In the genomic region with DNA sequence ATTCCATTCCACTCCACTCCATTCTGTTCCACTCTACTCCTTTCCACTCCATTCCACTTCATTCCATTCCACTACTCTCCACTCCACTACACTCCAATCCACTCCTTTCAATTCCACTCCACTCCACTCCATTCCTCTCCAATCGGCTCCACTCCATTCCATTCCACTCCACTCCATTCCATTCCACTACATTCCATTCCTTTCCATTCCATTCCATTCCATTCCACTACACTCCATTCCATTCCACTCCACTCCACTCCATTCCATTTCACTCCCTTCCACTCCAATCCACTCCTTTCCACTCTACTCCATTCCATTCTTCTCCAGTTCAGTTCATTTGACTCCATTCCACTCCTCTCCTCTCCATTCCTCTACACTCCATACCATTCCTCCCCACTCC, we compare ENCODE assay signal across 25 cellular contexts. TPM values are rescaled to one million over a fixed set of nuclear protein-coding genes. Genes with fewer than 3 reads are reported as not detected.
DNase-seq lines count a peak whose midpoint lies in the region; ATAC-seq, FAIRE-seq and TF ChIP-seq lines count a peak whose summit lies in the region.
"Had no signal": no experiment of that assay in that cellular context is flagged by ENCODE, and none has a peak within 500 bp of the region (broad histone marks: within the 10 kb centered on the region; RNA-seq: fewer than 3 reads in every experiment).

No MANE protein-coding gene starts in this region.

- H3K4me2 ChIP-seq in HepG2 (ENCODE audit: low read depth, low read length) (no peak overlapping the region), IMR-90 (ENCODE audit: low read depth, low read length) (no peak overlapping the region)

- intact Hi-C loops in HepG2 (cut with micrococcal nuclease; ENCODE audit: unreplicated experiment) = no loop called here
- intact Hi-C loops in right lobe of liver (cut with DNase I) = no loop called here
- intact Hi-C loops in IMR-90 (cut with micrococcal nuclease) = no loop called here
- intact Hi-C loops in lower lobe of right lung (cut with DNase I) = no loop called here
- intact Hi-C loops in upper lobe of right lung (cut with DNase I) = no loop called here
- intact Hi-C loops in MCF 10A (cut with micrococcal nuclease) = no loop called here

- H3K9me1 ChIP-seq in IMR-90 (ENCODE audit: insufficient read depth, low read length) = no peaks in the 10 kb centered on the region

- H2AFZ ChIP-seq in HepG2 (ENCODE audit: low read length) (no peak overlapping the region), IMR-90 (replicated peaks; ENCODE audit: low read length, poor library complexity) (no peak overlapping the region)
- H2AFZ ChIP-seq: GM23248 had no signal

- H3K27me3 Mint-ChIP-seq in MCF 10A (ENCODE audit: insufficient read depth, unreplicated experiment) = no peaks in the 10 kb centered on the region
- H3K27me3 Mint-ChIP-seq: CD4-positive, alpha-beta memory T cell had no signal

- no peak overlapping the region for H3K27ac Mint-ChIP-seq in MCF 10A (ENCODE audit: low read depth, unreplicated experiment)
- H3K27ac Mint-ChIP-seq: CD4-positive, alpha-beta memory T cell; H9 had no signal

- BruUV-seq in HepG2 (replicated peaks; lab: Mats Ljungman, UMichigan) (no TSS peak), IMR-90 (replicated peaks; lab: Mats Ljungman, UMichigan) (no TSS peak), MCF 10A (replicated peaks; lab: Mats Ljungman, UMichigan) (no TSS peak)

- H4K8ac ChIP-seq in IMR-90 (ENCODE audit: low read depth in 2 of 2, low read length in 2 of 2) = no peak overlapping the region

- H2BK120ac ChIP-seq in IMR-90 (ENCODE audit: low read depth, low read length) = no peak overlapping the region

- H2AK5ac ChIP-seq in IMR-90 (ENCODE audit: low read depth, low read length) = no peak overlapping the region

- no peaks in the 10 kb centered on the region for H3K79me1 ChIP-seq in IMR-90 (ENCODE audit: low read depth in 1 of 2, low read length in 2 of 2)

- H3K4me3 Mint-ChIP-seq in MCF 10A (ENCODE audit: unreplicated experiment) = no peak overlapping the region
- H3K4me3 Mint-ChIP-seq: CD4-positive, alpha-beta memory T cell; H9 had no signal

- no peak overlapping the region for H3K18ac ChIP-seq in IMR-90 (ENCODE audit: low read depth, low read length)

- no peak for TF ChIP-seq POLR2A in HepG2 (IDR thresholded peaks at IDR 0.05; ENCODE audit: insufficient read depth in 1 of 2, low read depth in 2 of 2, low read length in 2 of 2)
- no peak for TF ChIP-seq POLR2A in right lobe of liver (IDR thresholded peaks at IDR 0.05)
- no peak for TF ChIP-seq POLR2A in IMR-90 (IDR thresholded peaks at IDR 0.05; ENCODE audit: low read depth, low read length)

- no peak overlapping the region for H4K91ac ChIP-seq in IMR-90 (ENCODE audit: insufficient read depth, low read depth, low read length)

- TF ChIP-seq EP300 in HepG2 (IDR thresholded peaks at IDR 0.05; ENCODE audit: low read depth in 2 of 2, low read length in 2 of 2) (no peak), HepG2 (CRISPR knock-in tag; IDR thresholded peaks at IDR 0.05; ENCODE audit: borderline replicate concordance) (no peak)

- no peaks in the 10 kb centered on the region for H3K4me1 ChIP-seq in HepG2 (ENCODE audit: insufficient read depth, low read length)
- no peaks in the 10 kb centered on the region for H3K4me1 ChIP-seq in right lobe of liver
- H3K4me1 ChIP-seq in IMR-90 (ENCODE audit: control insufficient read depth, insufficient read depth, low read length) = peaks cover 2% of the 10 kb centered on the region; the same call in 1 of the 2 replicates
- H3K4me1 ChIP-seq in lower lobe of right lung = no peaks in the 10 kb centered on the region
- no peaks in the 10 kb centered on the region for H3K4me1 ChIP-seq in upper lobe of right lung

- no peak overlapping the region for H4K5ac ChIP-seq in IMR-90 (ENCODE audit: low read depth, low read length)

- H3K4me3 ChIP-seq in HepG2 (replicated peaks in 1 of 3; ENCODE audit: insufficient read depth in 1 of 3, low read depth in 2 of 3, low read length in 3 of 3) (no peak overlapping the region), right lobe of liver (no peak overlapping the region), IMR-90 (ENCODE audit: insufficient read depth, low read depth, low read length) (no peak overlapping the region), lower lobe of right lung (no peak overlapping the region), upper lobe of right lung (no peak overlapping the region)
- H3K4me3 ChIP-seq: GM23248 had no signal

- H3K56ac ChIP-seq in IMR-90 (ENCODE audit: extremely low read depth, insufficient read depth, low read length) = no peak overlapping the region

- H2BK20ac ChIP-seq in IMR-90 (ENCODE audit: low read depth, low read length) = no peak overlapping the region

- dilution Hi-C loops in IMR-90 (cut with HindIII; ENCODE audit: low sequenced_read_pairs, unreplicated experiment) = no loop called here

- in situ Hi-C loops in HepG2 (cut with HindIII; ENCODE audit: extremely low pct_ligation_motif_present, low pct_unique_long_range_greater_than_20kb) (no loop called here), IMR-90 (cut with MboI; ENCODE audit: low sequenced_read_pairs) (no loop called here)

- DNase-seq in HepG2 (ENCODE audit: low spot score) (no peak), right lobe of liver (no peak), IMR-90 (no peak), lower lobe of right lung (no peak), upper lobe of right lung (no peak), GM10248 (ENCODE audit: extremely low spot score) (no peak), MCF 10A (ENCODE audit: unreplicated experiment) (no peak)
- DNase-seq: 8988T; C1 segment of cervical spinal cord; Calu3; CD4-positive, alpha-beta memory T cell; COR-L47; DMS53; DMS79 treated with DMSO at 0.1 percent for 48 hours; GF-D8; GM23248; H9 had no signal

- H3K23ac ChIP-seq in IMR-90 (ENCODE audit: low read depth, low read length) = no peak overlapping the region

- POLR2A ChIA-PET in HepG2 (lab: Yijun Ruan, JAX) = no interaction called here
- POLR2A ChIA-PET in IMR-90 (lab: Charles Lee; ENCODE audit: unreplicated experiment) = no interaction called here
- POLR2A ChIA-PET in GM10248 (lab: Yijun Ruan, JAX) = no interaction called here
- POLR2A ChIA-PET in MCF 10A (lab: Yijun Ruan, JAX) = no interaction called here

- H3K36me3 ChIP-seq in HepG2 (replicated peaks in 1 of 2; ENCODE audit: control insufficient read depth in 1 of 2, insufficient read depth in 2 of 2, low read length in 2 of 2) (no peaks in the 10 kb centered on the region), right lobe of liver (no peaks in the 10 kb centered on the region), IMR-90 (ENCODE audit: control insufficient read depth, insufficient read depth, low read length) (no peaks in the 10 kb centered on the region), lower lobe of right lung (no peaks in the 10 kb centered on the region), upper lobe of right lung (no peaks in the 10 kb centered on the region)

- H3K79me2 ChIP-seq in HepG2 (ENCODE audit: insufficient read depth, low read length) = no peaks in the 10 kb centered on the region

- H4K20me1 ChIP-seq in HepG2 (ENCODE audit: insufficient read depth, low read length) (no peaks in the 10 kb centered on the region), IMR-90 (ENCODE audit: insufficient read depth, low read length) (no peaks in the 10 kb centered on the region)

- peak overlapping the region; percentile 94 for H2BK5ac ChIP-seq in IMR-90 (ENCODE audit: low read depth, low read length, poor library complexity, severe bottlenecking)

- H3K9me3 ChIP-seq in HepG2 (ENCODE audit: low read length) (peaks cover 58% of the 10 kb centered on the region), right lobe of liver (no peaks in the 10 kb centered on the region), IMR-90 (ENCODE audit: control insufficient read depth, insufficient read depth, low read length) (peaks cover 15% of the 10 kb centered on the region), lower lobe of right lung (no peaks in the 10 kb centered on the region), upper lobe of right lung (no peaks in the 10 kb centered on the region)

- H2AK9ac ChIP-seq in IMR-90 (replicated peaks; ENCODE audit: low read depth, low read length, poor library complexity) = no peak overlapping the region

- no peaks in the 10 kb centered on the region for H3K9me3 Mint-ChIP-seq in MCF 10A (ENCODE audit: unreplicated experiment)
- H3K9me3 Mint-ChIP-seq: CD4-positive, alpha-beta memory T cell; H9 had no signal

- H3K27me3 ChIP-seq in HepG2 (ENCODE audit: control insufficient read depth in 1 of 2, insufficient read depth in 2 of 2, low read length in 2 of 2) (peaks cover 0 to 5% of the 10 kb centered on the region in 2 experiments; a peak in 1 of 5 replicates), right lobe of liver (no peaks in the 10 kb centered on the region), IMR-90 (ENCODE audit: control insufficient read depth, insufficient read depth, low read length) (no peaks in the 10 kb centered on the region), lower lobe of right lung (ENCODE audit: low read depth) (no peaks in the 10 kb centered on the region), upper lobe of right lung (no peaks in the 10 kb centered on the region)

- no peak overlapping the region for H3K14ac ChIP-seq in IMR-90 (replicated peaks; ENCODE audit: low read depth, low read length)

- H3K9ac ChIP-seq in HepG2 (ENCODE audit: insufficient read depth, low read depth, low read length) (no peak overlapping the region), IMR-90 (ENCODE audit: low read depth, low read length) (no peak overlapping the region)
- H3K9ac ChIP-seq: GM23248 had no signal

- H3K4me1 Mint-ChIP-seq in MCF 10A (ENCODE audit: insufficient read depth, unreplicated experiment) = no peaks in the 10 kb centered on the region
- H3K4me1 Mint-ChIP-seq: CD4-positive, alpha-beta memory T cell; H9 had no signal

- H2BK15ac ChIP-seq in IMR-90 (ENCODE audit: low read depth, low read length) = no peak overlapping the region

- no peak for FAIRE-seq in HepG2 (lab: Jason Lieb, UNC)
- FAIRE-seq: GM12892, GM19239, H1 had no signal

- ATAC-seq in HepG2 = peak; percentile 35; the same call in 2 of the 3 replicates
- ATAC-seq in right lobe of liver = no peak
- ATAC-seq in IMR-90 (ENCODE audit: low read depth) = no peak
- peak; percentile 28 to 43 for ATAC-seq in lower lobe of right lung
- ATAC-seq in upper lobe of right lung = peak; percentile 37
- ATAC-seq in HG02642 (IDR thresholded peaks at IDR 0.05; ENCODE audit: poor library complexity, unreplicated experiment) = no peak

- 42% methylated on average over 1 of the region's 1 CpG for WGBS in HepG2 (ENCODE audit: low lambda C conversion rate)
- 88% methylated on average over 1 of the region's 1 CpG for WGBS in right lobe of liver (ENCODE audit: insufficient coverage, low coverage, low lambda C conversion rate, missing lambda C conversion rate)
- 77 to 93% methylated on average over 1 of the region's 1 CpG for WGBS in IMR-90 (ENCODE audit: extremely low coverage in 2 of 2, insufficient read length in 1 of 2), 2 experiments

- CTCF ChIA-PET in HepG2 (lab: Yijun Ruan, JAX; ENCODE audit: low intra/inter-chr PET ratio, low total read pairs) = no interaction called here
- CTCF ChIA-PET in IMR-90 (lab: Yijun Ruan, JAX) = no interaction called here
- CTCF ChIA-PET in GM10248 (lab: Yijun Ruan, JAX) = no interaction called here
- CTCF ChIA-PET in MCF 10A (lab: Yijun Ruan, JAX) = no interaction called here

- no peak for TF ChIP-seq RAD21 in HepG2 (CRISPR knock-in tag; IDR thresholded peaks at IDR 0.05)
- no peak for TF ChIP-seq RAD21 in IMR-90 (IDR thresholded peaks at IDR 0.05; ENCODE audit: low read length)

- no peaks in the 10 kb centered on the region for H3K36me3 Mint-ChIP-seq in MCF 10A (ENCODE audit: insufficient read depth, unreplicated experiment)
- H3K36me3 Mint-ChIP-seq: CD4-positive, alpha-beta memory T cell had no signal

- H3K4ac ChIP-seq in IMR-90 (ENCODE audit: low read depth, low read length) = no peak overlapping the region

- H3K27ac ChIP-seq in HepG2 (ENCODE audit: extremely low read length, insufficient read depth, low read length) = no peak overlapping the region
- no peak overlapping the region for H3K27ac ChIP-seq in right lobe of liver
- H3K27ac ChIP-seq in IMR-90 (ENCODE audit: insufficient read depth, low read length) = no peak overlapping the region
- no peak overlapping the region for H3K27ac ChIP-seq in lower lobe of right lung
- no peak overlapping the region for H3K27ac ChIP-seq in upper lobe of right lung
- H3K27ac ChIP-seq: GM23248 had no signal

- no peak for TF ChIP-seq CTCF in HepG2 (CRISPR knock-in tag; IDR thresholded peaks at IDR 0.05)
- TF ChIP-seq CTCF in right lobe of liver (IDR thresholded peaks at IDR 0.05) = no peak
- TF ChIP-seq CTCF in IMR-90 (conservative IDR thresholded peaks at IDR 0.05; ENCODE audit: low read depth, low read length) = no peak
- no peak for TF ChIP-seq CTCF in lower lobe of right lung (IDR thresholded peaks at IDR 0.05)
- TF ChIP-seq CTCF in upper lobe of right lung (IDR thresholded peaks at IDR 0.05) = no peak
- TF ChIP-seq CTCF in GM10248 (IDR thresholded peaks at IDR 0.05; ENCODE audit: control extremely low read depth, extremely low read depth, low read depth, missing control alignments) = no peak
- no peak for TF ChIP-seq CTCF in MCF 10A (IDR thresholded peaks at IDR 0.05; ENCODE audit: unreplicated experiment)

RNA-seq across cellular contexts. Expression of a gene that starts 26.2 kb away (rescaled TPM):
- total RNA-seq in HepG2 (2016; rRNA removed; fragmentation: Illumina TruSeq; extraction: Trizol) = not detected in 2 replicates
- total RNA-seq in HepG2 (2016; cell fraction: cytosol; rRNA removed; fragmentation: Illumina TruSeq; extraction: Trizol; ENCODE audit: low read depth) = not detected in 2 replicates
- total RNA-seq in HepG2 (2016; cell fraction: insoluble cytoplasmic fraction; rRNA removed; fragmentation: Illumina TruSeq; extraction: Trizol) = not detected in 2 replicates
- total RNA-seq in HepG2 (2016; cell fraction: membrane; rRNA removed; fragmentation: Illumina TruSeq; extraction: Trizol) = not detected in 2 replicates
- not detected in 2 replicates for total RNA-seq in HepG2 (2016; cell fraction: nucleus; rRNA removed; fragmentation: Illumina TruSeq; extraction: Trizol)
- polyA plus RNA-seq in HepG2 (2011; rRNA removed) = not detected in 2 replicates
- polyA plus RNA-seq in HepG2 (2011; cell fraction: cytosol; rRNA removed) = not detected in 2 replicates
- not detected in 2 replicates for polyA plus RNA-seq in HepG2 (2011; cell fraction: nucleus; rRNA removed)
- not detected in 2 replicates for polyA plus RNA-seq in HepG2 (2012)
- polyA plus RNA-seq in HepG2 (2016; cell fraction: cytosol; fragmentation: Illumina TruSeq; extraction: Trizol; ENCODE audit: low read depth) = not detected in 2 replicates
- not detected in 2 replicates for polyA plus RNA-seq in HepG2 (2016; cell fraction: insoluble cytoplasmic fraction; fragmentation: Illumina TruSeq; extraction: Trizol; ENCODE audit: low read depth)
- not detected in 2 replicates for polyA plus RNA-seq in HepG2 (2016; cell fraction: membrane; fragmentation: Illumina TruSeq; extraction: Trizol; ENCODE audit: low read depth)
- not detected in 2 replicates for polyA plus RNA-seq in HepG2 (2016; cell fraction: nucleus; fragmentation: Illumina TruSeq; extraction: Trizol; ENCODE audit: insufficient read depth, low read depth)
- polyA minus RNA-seq in HepG2 (2011; rRNA and poly(A)+ RNA removed; ENCODE audit: low replicate concordance) = not detected in 2 replicates
- not detected in 2 replicates for polyA minus RNA-seq in HepG2 (2011; cell fraction: cytosol; rRNA and poly(A)+ RNA removed)
- polyA minus RNA-seq in HepG2 (2011; cell fraction: nucleus; rRNA and poly(A)+ RNA removed) = not detected in 2 replicates
- not detected for total RNA-seq in right lobe of liver
- not detected in 2 replicates for total RNA-seq in IMR-90 (2012; rRNA removed)
- polyA plus RNA-seq in IMR-90 (2012; rRNA removed) = not detected in 2 replicates
- polyA plus RNA-seq in IMR-90 (2012; cell fraction: cytosol; rRNA removed) = not detected in 2 replicates
- not detected in 2 replicates for polyA plus RNA-seq in IMR-90 (2012; cell fraction: nucleus; rRNA removed; ENCODE audit: low replicate concordance)
- total RNA-seq in lower lobe of right lung = not detected
- total RNA-seq in upper lobe of right lung = not detected
- total RNA-seq in MCF 10A (2022) = not detected in 2 replicates
- total RNA-seq: A673; Calu3; CD4-positive, alpha-beta memory T cell; Daoy; G401; GM23248; H1; H9 had no signal
- polyA plus RNA-seq: BJ; CD4-positive, alpha-beta memory T cell; GM23248; H1 had no signal

Comparison
In these comparisons a context has a peak if more than half of its experiments do, and no peak if none do; other contexts are left out.
1. ATAC-seq: peak in HepG2 (single experiment), lower lobe of right lung (2 of 2) and upper lobe of right lung (single experiment); none in right lobe of liver (0 of 4), IMR-90 (single experiment) and HG02642 (single experiment).